29 cellular contexts compared by ENCODE assay signal in the genomic region with DNA sequence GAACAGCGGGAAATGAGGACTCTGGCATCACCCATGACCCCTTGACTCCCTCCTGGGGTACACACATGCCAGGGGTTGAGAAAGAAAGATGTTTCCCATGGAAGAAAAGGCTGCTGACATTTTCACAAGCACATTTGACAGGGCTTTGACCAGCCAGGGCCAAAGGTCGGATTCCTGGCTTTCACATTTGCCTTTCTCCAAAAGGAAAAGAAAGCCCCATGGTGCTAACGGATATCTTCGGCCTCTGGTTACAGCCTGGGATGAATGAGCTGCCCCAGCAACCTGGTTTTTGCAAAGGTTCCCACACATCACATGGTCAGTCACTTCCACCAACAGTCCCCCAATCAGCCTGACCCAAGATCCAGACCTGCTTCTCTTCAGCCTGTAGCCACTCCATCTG.
"Had no signal": no experiment of that assay in that cellular context is flagged by ENCODE, and none has a peak within 500 bp of the region (broad histone marks: within the 10 kb centered on the region; RNA-seq: fewer than 3 reads in every experiment).

No MANE protein-coding gene starts in this region.

- H3K27ac Mint-ChIP-seq: activated CD4-positive, alpha-beta T cell treated with anti-CD3 and anti-CD28 coated beads for 36 hours; activated CD4-positive, alpha-beta T cell treated with anti-CD3 and anti-CD28 coated beads, Interleukin-2, amount 10 ng/mL, durations not matched to agents 7 days and 5 days; activated CD8-positive, alpha-beta T cell treated with anti-CD3 and anti-CD28 coated beads, Interleukin-2, amount 10 ng/mL, durations not matched to agents 7 days and 5 days; activated naive CD4-positive, alpha-beta T cell treated with anti-CD3 and anti-CD28 coated beads, Interleukin-2, amount 50 U/mL, for 24 hours; activated naive CD8-positive, alpha-beta T cell treated with anti-CD3 and anti-CD28 coated beads, Interleukin-2, amount 10 ng/mL, durations not matched to agents 7 days and 5 days; activated T-cell treated with anti-CD3 and anti-CD28 coated beads, Interleukin-2, amount 50 U/mL, for 24 hours; activated T-helper 2 cell treated with anti-CD3 and anti-CD28 coated beads, Interferon-gamma antibody, Interleukin-2, Interleukin-4, amounts not matched to agents 10 μg/mL and 5 μg/mL and 100 μg/mL, durations not matched to agents 14 hours and 24 hours and 36 hours; T-helper 2 cell treated with Interferon-gamma antibody and Interleukin-4, amounts not matched to agents 5 μg/mL and 100 μg/mL, for 36 hours had no signal

- H3K27me3 Mint-ChIP-seq: activated CD4-positive, alpha-beta T cell treated with anti-CD3 and anti-CD28 coated beads for 36 hours; activated CD4-positive, alpha-beta T cell treated with anti-CD3 and anti-CD28 coated beads, Interleukin-2, amount 10 ng/mL, durations not matched to agents 7 days and 5 days; activated naive CD4-positive, alpha-beta T cell treated with anti-CD3 and anti-CD28 coated beads, Interleukin-2, amount 50 U/mL, for 24 hours; activated naive CD8-positive, alpha-beta T cell treated with anti-CD3 and anti-CD28 coated beads, Interleukin-2, amount 10 ng/mL, durations not matched to agents 7 days and 5 days; activated T-cell treated with anti-CD3 and anti-CD28 coated beads, Interleukin-2, amount 50 U/mL, for 24 hours had no signal

- H3K4me1 ChIP-seq: ascending aorta, body of pancreas had no signal

- H3K9me3 ChIP-seq: ascending aorta, body of pancreas had no signal

- H3K4me1 Mint-ChIP-seq: activated CD4-positive, alpha-beta T cell treated with anti-CD3 and anti-CD28 coated beads for 36 hours; activated CD4-positive, alpha-beta T cell treated with anti-CD3 and anti-CD28 coated beads, Interleukin-2, amount 10 ng/mL, durations not matched to agents 7 days and 5 days; activated naive CD4-positive, alpha-beta T cell treated with anti-CD3 and anti-CD28 coated beads, Interleukin-2, amount 50 U/mL, for 24 hours; activated naive CD8-positive, alpha-beta T cell treated with anti-CD3 and anti-CD28 coated beads, Interleukin-2, amount 10 ng/mL, durations not matched to agents 7 days and 5 days had no signal

- H2AFZ ChIP-seq: PC-9 had no signal

- H3K36me3 Mint-ChIP-seq: activated naive CD4-positive, alpha-beta T cell treated with anti-CD3 and anti-CD28 coated beads, Interleukin-2, amount 50 U/mL, for 24 hours; activated naive CD8-positive, alpha-beta T cell treated with anti-CD3 and anti-CD28 coated beads, Interleukin-2, amount 10 ng/mL, durations not matched to agents 7 days and 5 days had no signal

- H3K4me3 ChIP-seq: ascending aorta, body of pancreas, K562, PC-9, SK-N-MC had no signal

- DNase-seq: activated CD4-positive, alpha-beta T cell treated with anti-CD3 and anti-CD28 coated beads for 36 hours; activated CD4-positive, alpha-beta T cell treated with anti-CD3 and anti-CD28 coated beads, Interleukin-2, amount 10 ng/mL, durations not matched to agents 7 days and 5 days; activated CD4-positive, alpha-beta T cell treated with anti-CD3 and anti-CD28 coated beads, Interleukin-2, amount 50 U/mL, for 48 hours; activated CD8-positive, alpha-beta T cell treated with anti-CD3 and anti-CD28 coated beads, Interleukin-2, amount 10 ng/mL, durations not matched to agents 7 days and 5 days; activated gamma-delta T cell; activated naive CD4-positive, alpha-beta T cell treated with Interleukin-2 at 50 U/mL for 16 hours; activated naive CD8-positive, alpha-beta T cell treated with anti-CD3 and anti-CD28 coated beads, Interleukin-2, amount 10 ng/mL, durations not matched to agents 7 days and 5 days; activated T-cell treated with anti-CD3 and anti-CD28 coated beads, Interleukin-2, amount 50 U/mL, for 24 hours; amygdala; body of pancreas; caudate nucleus; NCI-H1092; NCI-H1436 treated with DMSO at 0.1 percent for 48 hours; NCI-H1694 treated with DMSO at 0.1 percent for 48 hours; NCI-H2029; NCI-H345; NCI-H526; NCI-H748 treated with DMSO at 0.1 percent for 48 hours; NK-92 treated with Interleukin-12 subunit alpha and Interleukin-12 subunit beta, amount 100 ng/mL, for 24 hours; PC-9 had no signal

- H3K4me3 Mint-ChIP-seq: activated CD4-positive, alpha-beta T cell treated with anti-CD3 and anti-CD28 coated beads for 36 hours; activated CD4-positive, alpha-beta T cell treated with anti-CD3 and anti-CD28 coated beads, Interleukin-2, amount 10 ng/mL, durations not matched to agents 7 days and 5 days; activated CD8-positive, alpha-beta T cell treated with anti-CD3 and anti-CD28 coated beads, Interleukin-2, amount 10 ng/mL, durations not matched to agents 7 days and 5 days; activated naive CD4-positive, alpha-beta T cell treated with anti-CD3 and anti-CD28 coated beads, Interleukin-2, amount 50 U/mL, for 24 hours; activated naive CD8-positive, alpha-beta T cell treated with anti-CD3 and anti-CD28 coated beads, Interleukin-2, amount 10 ng/mL, durations not matched to agents 7 days and 5 days; activated T-cell treated with anti-CD3 and anti-CD28 coated beads, Interleukin-2, amount 50 U/mL, for 24 hours; T-helper 2 cell treated with Interferon-gamma antibody and Interleukin-4, amounts not matched to agents 5 μg/mL and 100 μg/mL, for 36 hours had no signal

- H3K4me2 ChIP-seq: PC-9 had no signal

- ATAC-seq: activated CD4-positive, alpha-beta T cell treated with anti-CD3 and anti-CD28 coated beads for 36 hours; activated CD4-positive, CD25-positive, alpha-beta regulatory T cell treated with anti-CD3 and anti-CD28 coated beads, Interleukin-2, amount 50 U/mL, for 24 hours; activated CD8-positive, alpha-beta T cell treated with anti-CD3 and anti-CD28 coated beads, Interleukin-2, amount 10 ng/mL, durations not matched to agents 7 days and 5 days; body of pancreas; K562; Right ventricle myocardium inferior had no signal

- H3K27ac ChIP-seq: ascending aorta, body of pancreas, PC-9, RWPE1, SK-N-MC had no signal

- H3K36me3 ChIP-seq: ascending aorta had no signal

- H3K27me3 ChIP-seq: ascending aorta, body of pancreas had no signal
